Comparison of ENCODE assay signal across 1 cellular context in genomic region chr7:3673524-3673923, GRCh38.
TF ChIP-seq lines count a peak whose summit lies in the region.

No MANE protein-coding gene starts in this region.

TF ChIP-seq in SK-N-SH treated with all-trans-retinoic acid at 6 μM for 48 hours, 23 proteins besides CTCF, POLR2A, EP300 and RAD21 (continued from another document):
- TF ChIP-seq TSHZ2 (CRISPR knock-in tag; IDR thresholded peaks at IDR 0.05) (no peak), PATZ1 (CRISPR knock-in tag; IDR thresholded peaks at IDR 0.05; ENCODE audit: borderline replicate concordance) (no peak)
TF ChIP-seq in SK-N-SH treated with all-trans-retinoic acid at 6 μM for 48 hours: peak in this region for 0.
